Comparison of ENCODE assay signal across 8 cellular contexts in the genomic region with DNA sequence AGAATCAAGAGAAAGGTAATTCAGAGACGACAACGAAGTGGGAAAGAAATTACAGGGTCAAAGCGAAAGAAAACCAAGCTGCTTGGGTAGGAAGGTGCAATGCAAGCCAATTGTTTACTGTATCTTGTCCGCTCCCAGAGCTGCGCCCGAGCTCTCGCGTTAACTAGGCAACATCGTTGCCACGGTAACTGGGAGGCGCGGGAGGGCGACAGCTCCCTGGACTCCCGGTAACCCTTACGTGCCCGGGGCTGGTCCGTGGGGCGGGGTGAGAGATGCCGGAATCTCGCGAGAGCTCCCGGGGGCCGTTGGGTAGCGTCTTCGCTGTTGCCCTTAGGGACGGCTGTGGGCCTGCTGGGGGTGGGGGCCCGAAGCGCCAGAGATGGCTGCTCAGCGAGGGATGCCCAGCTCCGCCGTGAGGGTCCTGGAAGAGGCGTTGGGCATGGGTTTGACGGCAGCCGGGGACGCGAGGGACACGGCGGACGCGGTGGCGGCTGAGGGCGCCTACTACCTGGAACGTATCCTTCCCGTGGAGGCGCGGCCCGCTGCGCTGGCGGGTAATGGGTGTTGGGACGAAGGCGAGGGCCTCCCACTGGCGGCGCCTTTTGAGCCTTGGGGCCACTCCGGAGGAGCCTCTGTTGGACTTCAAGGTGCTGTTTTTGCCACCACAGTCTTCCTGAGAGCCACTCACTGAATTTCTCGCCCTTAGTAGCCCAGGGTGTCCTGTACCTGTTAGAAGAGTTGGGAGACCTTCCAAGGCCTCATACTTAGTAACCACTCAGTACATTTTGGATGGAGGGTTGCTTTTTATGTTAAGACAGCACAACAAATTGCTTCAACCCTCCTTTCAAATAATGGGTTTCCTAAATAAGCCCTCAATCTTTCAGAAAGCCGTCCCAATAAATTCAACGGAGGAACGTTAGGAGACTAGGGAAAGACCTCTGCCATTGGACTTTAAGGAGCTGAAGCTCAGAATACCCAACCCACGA. TPM values are rescaled to one million over a fixed set of nuclear protein-coding genes. Genes with fewer than 3 reads are reported as not detected.
DNase-seq lines count a peak whose midpoint lies in the region; ATAC-seq, FAIRE-seq and TF ChIP-seq lines count a peak whose summit lies in the region.

A gene (plus strand): TSS at position 360 of the 986 bp plus-strand sequence.

- DNase-seq in Ammon's horn (ENCODE audit: low spot score): peak; percentile 98
- DNase-seq in NCI-H748 (lab: John Stamatoyannopoulos, UW; ENCODE audit: unreplicated experiment): peak; percentile 100
- DNase-seq in activated CD8-positive, alpha-beta memory T cell treated with anti-CD3 and anti-CD28 coated beads for 48 hours (ENCODE audit: low read depth in 2 of 3, low spot score in 2 of 3): peak; percentile 87 to 93 (median 92)
- DNase-seq in H1 (ENCODE audit: low read depth in 1 of 2, low spot score in 2 of 2): peak; percentile 96 to 97
- peak; percentile 97 for DNase-seq in medulla oblongata (ENCODE audit: extremely low spot score)
- DNase-seq in stimulated activated CD4-positive, alpha-beta T cell treated with anti-CD3 and anti-CD28 coated beads, TNF-alpha, amount 100 ng/mL, for 48 hours (ENCODE audit: low read depth in 3 of 3): peak; percentile 94 to 96 (median 96)

- no peak within 1 kb of the TSS for H2BK20ac ChIP-seq in H1 (ENCODE audit: low read length)

- no peaks in the 10 kb centered on the region for H3K9me3 ChIP-seq in H1 (ENCODE audit: insufficient read depth in 2 of 2, low read depth in 1 of 2, low read length in 1 of 2)

- H2BK5ac ChIP-seq in H1 (ENCODE audit: low read depth, low read length): peak within 1 kb of the TSS; percentile 68; the same call in 1 of the 2 replicates

- H3K79me2 ChIP-seq in H1 (ENCODE audit: control insufficient read depth in 1 of 2, insufficient read depth in 2 of 2, low read length in 2 of 2): no peaks in the 10 kb centered on the region

- H2BK15ac ChIP-seq in H1 (ENCODE audit: low read length): no peak within 1 kb of the TSS

- no peaks in the 10 kb centered on the region for H4K20me1 ChIP-seq in H1 (replicated peaks in 1 of 2; ENCODE audit: control insufficient read depth in 1 of 2, insufficient read depth in 2 of 2, low read length in 2 of 2)

- peak within 1 kb of the TSS; percentile 87 for H4K5ac ChIP-seq in H1 (ENCODE audit: insufficient read length, low read depth, low read length)

- H2BK12ac ChIP-seq in H1 (ENCODE audit: low read depth, low read length): no peak within 1 kb of the TSS

- no peak within 1 kb of the TSS for H3K14ac ChIP-seq in H1 (ENCODE audit: insufficient read length)

- TF ChIP-seq RAD21 in H1 (IDR thresholded peaks at IDR 0.05 in 1 of 2, conservative IDR thresholded peaks at IDR 0.05 in 1 of 2; ENCODE audit: low read depth in 2 of 2, low read length in 2 of 2): 0 out of 4 replicates have a peak, but pooled peaks of 1 of the 2 experiments have one; percentile 1

- peak within 1 kb of the TSS; percentile 39 for H4K91ac ChIP-seq in H1 (replicated peaks; ENCODE audit: insufficient read length, low read length)

- H3K36me3 ChIP-seq in H1 (ENCODE audit: control insufficient read depth in 2 of 4, insufficient read depth in 4 of 4, low read length in 3 of 4): no peaks in the 10 kb centered on the region

- peak within 1 kb of the TSS; percentile 71 for H3K27ac ChIP-seq in H1 (ENCODE audit: low read depth, low read length)

- TF ChIP-seq EP300 in H1 (IDR thresholded peaks at IDR 0.05; ENCODE audit: borderline replicate concordance in 1 of 2, low read depth in 2 of 2, low read length in 2 of 2): no peak

- no peak within 1 kb of the TSS for H2AK5ac ChIP-seq in H1 (ENCODE audit: low read depth, low read length)

- POLR2A ChIA-PET in H1 (lab: Charles Lee; ENCODE audit: partially characterized antibody): interaction anchor here (0.7 kb wide), 1 partner anchor 13 kb away, joined by 3 read pairs; no protein-coding TSS in a partner anchor

- H3K9ac ChIP-seq in H1 (replicated peaks in 1 of 4; ENCODE audit: extremely low read depth in 1 of 4, low read depth in 3 of 4, low read length in 3 of 4): peak within 1 kb of the TSS; percentile 83 to 93 (median 90)

- H3K56ac ChIP-seq in H1 (replicated peaks; ENCODE audit: insufficient read length, low read depth, low read length): peak within 1 kb of the TSS; percentile 56

- no peaks in the 10 kb centered on the region for H3K27me3 ChIP-seq in H1 (replicated peaks in 1 of 4; ENCODE audit: control insufficient read depth in 3 of 4, extremely low read depth in 1 of 4, insufficient read depth in 3 of 4, low read length in 3 of 4)

- peak within 1 kb of the TSS; percentile 95 for H2AFZ ChIP-seq in H1 (ENCODE audit: low read length)

- WGBS in H1 (ENCODE audit: extremely low coverage in 1 of 2, insufficient coverage in 1 of 2, insufficient read length in 1 of 2, insufficient replicate concordance in 2 of 2, low coverage in 1 of 2, low lambda C conversion rate in 2 of 2, missing lambda C conversion rate in 1 of 2), 2 experiments: 4% methylated on average over 56 of the region's 59 CpGs; no CpG with 5 or more reads in 1 of the 2 experiments

- TF ChIP-seq CTCF in H1 (IDR thresholded peaks at IDR 0.05; ENCODE audit: control extremely low read depth in 1 of 3, insufficient read depth in 1 of 3, low read depth in 1 of 3, low read length in 3 of 3): no peak

- peaks cover 0 to 4% (median 1%) of the 10 kb centered on the region in 4 experiments; a peak in 1 of 7 replicates for H3K4me1 ChIP-seq in H1 (replicated peaks in 1 of 4; ENCODE audit: control insufficient read depth in 3 of 4, insufficient read depth in 4 of 4, low read length in 3 of 4)

- no peak within 1 kb of the TSS for H3K4ac ChIP-seq in H1 (replicated peaks; ENCODE audit: insufficient read length, low read depth, low read length)

- peak; percentile 99 for ATAC-seq in HG03432 (IDR thresholded peaks at IDR 0.05; ENCODE audit: unreplicated experiment)

- peak; percentile 88 for FAIRE-seq in H1 (lab: Jason Lieb, UNC)

- H2BK120ac ChIP-seq in H1 (replicated peaks; ENCODE audit: low read depth, low read length): no peak within 1 kb of the TSS

- peak within 1 kb of the TSS; percentile 84 to 96 (median 90) for H3K4me3 ChIP-seq in H1 (ENCODE audit: extremely low read depth in 1 of 4, insufficient read depth in 2 of 4, low read depth in 3 of 4, low read length in 4 of 4)

- no peaks in the 10 kb centered on the region for H3K23me2 ChIP-seq in H1 (ENCODE audit: low read depth, low read length)

- H3K23ac ChIP-seq in H1 (ENCODE audit: insufficient read length): no peak within 1 kb of the TSS

- H4K8ac ChIP-seq in H1 (ENCODE audit: extremely low read depth, insufficient read depth, low read length): peak within 1 kb of the TSS; percentile 87

- CTCF ChIA-PET in H1 (lab: Charles Lee; ENCODE audit: partially characterized antibody): interaction anchor here (0.6 to 1.8 kb wide), 2 partner anchors 30 to 93 kb away, joined by 3 to 4 read pairs; no protein-coding TSS in a partner anchor

- no peaks in the 10 kb centered on the region; the same call in 1 of the 2 replicates for H3K79me1 ChIP-seq in H1 (ENCODE audit: low read depth, low read length)

- TF ChIP-seq POLR2A in GM19099 (IDR thresholded peaks at IDR 0.05; ENCODE audit: extremely low read depth, insufficient read length, low read depth) (peak; percentile 65), H1 (IDR thresholded peaks at IDR 0.05; ENCODE audit: control extremely low read depth in 1 of 2, low read depth in 2 of 2, low read length in 2 of 2) (peak; percentile 45 to 82)

- peak within 1 kb of the TSS; percentile 72 to 81 for H3K4me2 ChIP-seq in H1 (ENCODE audit: insufficient read depth in 1 of 2, low read depth in 2 of 2, low read length in 2 of 2)

- H3K18ac ChIP-seq in H1 (ENCODE audit: extremely low read depth, low read length): peak within 1 kb of the TSS; percentile 72

TF ChIP-seq in H1, 55 proteins besides CTCF, POLR2A, EP300 and RAD21 (continues in another document):
- TF ChIP-seq SRF (IDR thresholded peaks at IDR 0.05; ENCODE audit: low read depth, low read length) (no peak), HDAC6 (IDR thresholded peaks at IDR 0.05; ENCODE audit: low read depth, low read length) (no peak), CBX5 (IDR thresholded peaks at IDR 0.05; ENCODE audit: low read depth, low read length) (no peak), MAFK (IDR thresholded peaks at IDR 0.05; ENCODE audit: low read depth, low read length) (no peak), TBP (IDR thresholded peaks at IDR 0.05; ENCODE audit: low read depth, low read length) (peak; percentile 65), PHF8 (conservative IDR thresholded peaks at IDR 0.05; ENCODE audit: low read depth, low read length) (peak; percentile 85), KDM5A (IDR thresholded peaks at IDR 0.05; ENCODE audit: low read length) (no peak), NANOG (IDR thresholded peaks at IDR 0.05; ENCODE audit: insufficient read depth, low read depth, low read length, poor library complexity, severe bottlenecking) (no peak), SIX5 (IDR thresholded peaks at IDR 0.05; ENCODE audit: low read depth, low read length) (no peak), RFX5 (IDR thresholded peaks at IDR 0.05; ENCODE audit: borderline replicate concordance, low read depth, low read length) (no peak), CEBPB (IDR thresholded peaks at IDR 0.05; ENCODE audit: low read depth, low read length) (no peak), SAP30 (IDR thresholded peaks at IDR 0.05; ENCODE audit: insufficient read depth, insufficient replicate concordance, low read length) (no peak), HDAC2 (IDR thresholded peaks at IDR 0.05; ENCODE audit: borderline replicate concordance in 1 of 2, low read depth in 2 of 2, low read length in 2 of 2) (0 out of 4 replicates have a peak, but pooled peaks of 1 of the 2 experiments have one; percentile 31)

RNA-seq across cellular contexts. Expression of the gene that starts here (rescaled TPM):
- 14.7 and 14.9 TPM in 2 replicates for total RNA-seq in H1 (2021; fragmentation: NEBNext Ultra II Directional; extraction: Animal tissue kit (Norgen Biotek cat#: 25700))
- 6.0 and 6.6 TPM in 2 replicates for polyA plus RNA-seq in H1 (2011; rRNA removed)
- polyA plus RNA-seq in H1 (2011; cell fraction: cytosol; rRNA removed): 14.3 TPM
- 5.7 TPM for polyA plus RNA-seq in H1 (2011; cell fraction: nucleus; rRNA removed)
- polyA plus RNA-seq in H1 (2012, experiment 1 of 2): 9.2 to 12.9 TPM (median 10.3 TPM) in 4 replicates
- 2.7 TPM for polyA plus RNA-seq in H1 (2012, experiment 2 of 2)
- polyA plus RNA-seq in H1 (2013, experiment 1 of 2): 17.1 TPM
- polyA plus RNA-seq in H1 (2013, experiment 2 of 2): 18.3 TPM
- polyA minus RNA-seq in H1 (2011; rRNA and poly(A)+ RNA removed): 4.4 and 5.8 TPM in 2 replicates
- polyA minus RNA-seq in H1 (2011; cell fraction: cytosol; rRNA and poly(A)+ RNA removed): 14.4 TPM
- 18.8 TPM for polyA minus RNA-seq in H1 (2011; cell fraction: nucleus; rRNA and poly(A)+ RNA removed)

Comparison
In these comparisons a context has a peak if more than half of its experiments do, and no peak if none do; other contexts are left out.
1. Peak in every context shown above with its lines: DNase-seq, ATAC-seq, H3K4me3 ChIP-seq and H3K27ac ChIP-seq.